Comparison of ENCODE assay signal across 8 cellular contexts in genomic region chr20:23142162-23143050, GRCh38. TPM values are rescaled to one million over a fixed set of nuclear protein-coding genes. Genes with fewer than 3 reads are reported as not detected.
DNase-seq lines count a peak whose midpoint lies in the region; ATAC-seq, FAIRE-seq and TF ChIP-seq lines count a peak whose summit lies in the region.

No MANE protein-coding gene starts in this region.

- TF ChIP-seq RAD21 in GM12878 (IDR thresholded peaks at IDR 0.05; ENCODE audit: insufficient read depth, low read depth, low read length) = no peak

- H3K9me3 ChIP-seq in GM12878 (replicated peaks; ENCODE audit: control insufficient read depth, insufficient read depth, low read length) = no peaks in the 10 kb centered on the region

- no peak overlapping the region for H3K4me3 ChIP-seq in GM12878

- RAD21 ChIA-PET in GM12878 (lab: Charles Lee; ENCODE audit: unreplicated experiment) = interaction anchor here (1.1 to 1.7 kb wide), 6 partner anchors 16 to 76 kb away, joined by 3 to 6 read pairs (median 4); no protein-coding TSS in a partner anchor

- SMC1A ChIA-PET in GM12878 (lab: Charles Lee; ENCODE audit: uncharacterized antibody, unreplicated experiment) = interaction anchor here (0.9 to 6.1 kb wide), 8 partner anchors 10 to 59 kb away, joined by 3 to 28 read pairs (median 5); no protein-coding TSS in a partner anchor

- no TSS peak for BruUV-seq in GM12878 (replicated peaks; lab: Mats Ljungman, UMichigan)

- H4K20me1 ChIP-seq in GM12878 (ENCODE audit: control insufficient read depth, insufficient read depth) = no peaks in the 10 kb centered on the region

- no peak overlapping the region for H3K9ac ChIP-seq in GM12878 (ENCODE audit: control insufficient read depth, insufficient read depth, low read length)

- intact Hi-C loops in GM12878 (cut with micrococcal nuclease; ENCODE audit: unreplicated experiment) (no loop called here), posterior vena cava (cut with DNase I) (loop anchor here in 1 of 2 donors (10.0 kb wide), 1 partner anchor 58 kb away; the partner anchor contains the start of gene CD93)

- DNase-seq in GM12878 (ENCODE audit: low read depth, low spot score) = peak; percentile 45
- peak; percentile 75 for DNase-seq in posterior vena cava (ENCODE audit: low spot score)
- DNase-seq in activated CD4-positive, alpha-beta T cell treated with anti-CD3 and anti-CD28 coated beads for 1 hour = no peak
- no peak for DNase-seq in middle frontal gyrus (ENCODE audit: extremely low spot score, low spot score)
- no peak for DNase-seq in AG20443 (ENCODE audit: low spot score)
- DNase-seq in NCI-H2227 treated with DMSO at 0.1 percent for 48 hours (lab: John Stamatoyannopoulos, UW) = no peak

- peak overlapping the region; percentile 34; the same call in 1 of the 2 replicates for H3K4me2 ChIP-seq in GM12878 (ENCODE audit: control insufficient read depth, insufficient read depth)

- POLR2A ChIA-PET in GM12878 (lab: Charles Lee) = interaction anchor here (0.6 to 2.1 kb wide), 3 partner anchors 17 to 51 kb away, joined by 3 to 7 read pairs (median 3); no protein-coding TSS in a partner anchor

- ATAC-seq in GM19463 (IDR thresholded peaks at IDR 0.05; ENCODE audit: unreplicated experiment) (peak; percentile 83), HG03521 (IDR thresholded peaks at IDR 0.05; ENCODE audit: unreplicated experiment) (peak; percentile 76), GM12878 (peak; percentile 87)

- CTCF ChIA-PET in GM12878 (lab: Yijun Ruan, JAX) = interaction anchor here (1.0 to 2.9 kb wide), 7 partner anchors 10 to 93 kb away, joined by 3 to 10 read pairs (median 3); no protein-coding TSS in a partner anchor

- no peak for TF ChIP-seq CTCF in GM12878 (IDR thresholded peaks at IDR 0.05 in 2 of 3, conservative IDR thresholded peaks at IDR 0.05 in 1 of 3; ENCODE audit: control insufficient read depth in 2 of 3, extremely low read depth in 1 of 3, insufficient read depth in 1 of 3, low read depth in 3 of 3, low read length in 3 of 3)

- TF ChIP-seq POLR2A in GM12878 (IDR thresholded peaks at IDR 0.05; ENCODE audit: low read depth, low read length) = no peak

- WGBS in GM12878 (ENCODE audit: insufficient coverage, insufficient replicate concordance, low lambda C conversion rate, missing lambda C conversion rate) = 43% methylated on average over 16 of the region's 16 CpGs

- no peaks in the 10 kb centered on the region for H3K36me3 ChIP-seq in GM12878 (ENCODE audit: control insufficient read depth in 2 of 2, insufficient read depth in 2 of 2, low read length in 1 of 2)

- H3K4me1 ChIP-seq in GM12878 (ENCODE audit: control insufficient read depth, insufficient read depth, low read length) = peaks cover 31% of the 10 kb centered on the region

- H3K79me2 ChIP-seq in GM12878 (ENCODE audit: control insufficient read depth, insufficient read depth, low read length) = no peaks in the 10 kb centered on the region

- TF ChIP-seq EP300 in GM12878 (IDR thresholded peaks at IDR 0.05; ENCODE audit: borderline replicate concordance in 1 of 2, control insufficient read depth in 1 of 2, low read depth in 2 of 2, low read length in 2 of 2) = peak in 1 of 2 experiments; percentile 33; a peak in 1 of 4 replicates

- no peak overlapping the region; the same call in 1 of the 2 replicates for H3K27ac ChIP-seq in GM12878 (ENCODE audit: control insufficient read depth, insufficient read depth)

- H2AFZ ChIP-seq in GM12878 (ENCODE audit: control insufficient read depth, low read depth, low read length) = no peak overlapping the region

- H3K27me3 ChIP-seq in GM12878 (replicated peaks in 1 of 2; ENCODE audit: control insufficient read depth in 2 of 2, insufficient read depth in 2 of 2, low read length in 1 of 2) = no peaks in the 10 kb centered on the region

- in situ Hi-C loops in GM12878 (cut with MboI) = no loop called here

- FAIRE-seq in GM12878 (lab: Jason Lieb, UNC) = peak; percentile 92

TF ChIP-seq in GM12878, 131 proteins besides CTCF, POLR2A, EP300 and RAD21 (continues in another document):
- no peak for TF ChIP-seq BCLAF1 (IDR thresholded peaks at IDR 0.05)
- TF ChIP-seq KLF5 (IDR thresholded peaks at IDR 0.05; ENCODE audit: partially characterized antibody) = no peak
- TF ChIP-seq NFYA (IDR thresholded peaks at IDR 0.05; ENCODE audit: borderline replicate concordance, low read depth, low read length) = no peak
- TF ChIP-seq NR2F1 (conservative IDR thresholded peaks at IDR 0.05) = peak; percentile 89
- TF ChIP-seq EED (IDR thresholded peaks at IDR 0.05; ENCODE audit: low read depth) = peak; percentile 92
- peak; percentile 74 for TF ChIP-seq BCL11A (IDR thresholded peaks at IDR 0.05; ENCODE audit: low read depth, low read length)
- TF ChIP-seq CEBPB (IDR thresholded peaks at IDR 0.05; ENCODE audit: borderline replicate concordance in 1 of 2, low read depth in 2 of 2, low read length in 2 of 2) = no peak
- TF ChIP-seq IKZF2 (IDR thresholded peaks at IDR 0.05) = peak; percentile 63 to 66; a peak in 3 of 4 replicates
- TF ChIP-seq IKZF1 (conservative IDR thresholded peaks at IDR 0.05) = peak; percentile 68
- TF ChIP-seq SIX5 (IDR thresholded peaks at IDR 0.05; ENCODE audit: low read depth, low read length, severe bottlenecking) = no peak
- TF ChIP-seq TCF7 (IDR thresholded peaks at IDR 0.05; ENCODE audit: borderline replicate concordance) = no peak
- no peak for TF ChIP-seq SIN3A (IDR thresholded peaks at IDR 0.05; ENCODE audit: low read depth, low read length)
- TF ChIP-seq, protein P1, sequence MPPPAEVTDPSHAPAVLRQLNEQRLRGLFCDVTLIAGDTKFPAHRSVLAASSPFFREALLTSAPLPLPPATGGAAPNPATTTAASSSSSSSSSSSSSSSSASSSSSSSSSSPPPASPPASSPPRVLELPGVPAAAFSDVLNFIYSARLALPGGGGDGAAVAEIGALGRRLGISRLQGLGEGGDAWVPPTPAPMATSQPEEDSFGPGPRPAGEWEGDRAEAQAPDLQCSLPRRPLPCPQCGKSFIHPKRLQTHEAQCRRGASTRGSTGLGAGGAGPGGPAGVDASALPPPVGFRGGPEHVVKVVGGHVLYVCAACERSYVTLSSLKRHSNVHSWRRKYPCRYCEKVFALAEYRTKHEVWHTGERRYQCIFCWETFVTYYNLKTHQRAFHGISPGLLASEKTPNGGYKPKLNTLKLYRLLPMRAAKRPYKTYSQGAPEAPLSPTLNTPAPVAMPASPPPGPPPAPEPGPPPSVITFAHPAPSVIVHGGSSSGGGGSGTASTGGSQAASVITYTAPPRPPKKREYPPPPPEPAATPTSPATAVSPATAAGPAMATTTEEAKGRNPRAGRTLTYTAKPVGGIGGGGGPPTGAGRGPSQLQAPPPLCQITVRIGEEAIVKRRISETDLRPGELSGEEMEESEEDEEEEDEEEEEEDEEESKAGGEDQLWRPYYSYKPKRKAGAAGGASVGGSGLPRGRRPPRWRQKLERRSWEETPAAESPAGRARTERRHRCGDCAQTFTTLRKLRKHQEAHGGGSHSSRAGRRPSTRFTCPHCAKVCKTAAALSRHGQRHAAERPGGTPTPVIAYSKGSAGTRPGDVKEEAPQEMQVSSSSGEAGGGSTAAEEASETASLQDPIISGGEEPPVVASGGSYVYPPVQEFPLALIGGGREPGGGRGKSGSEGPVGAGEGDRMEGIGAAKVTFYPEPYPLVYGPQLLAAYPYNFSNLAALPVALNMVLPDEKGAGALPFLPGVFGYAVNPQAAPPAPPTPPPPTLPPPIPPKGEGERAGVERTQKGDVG (CRISPR knock-in tag; IDR thresholded peaks at IDR 0.05) = no peak
- TF ChIP-seq NFIC (IDR thresholded peaks at IDR 0.05; ENCODE audit: low read depth, low read length) = peak; percentile 77; the same call in 1 of the 2 replicates
- no peak for TF ChIP-seq LARP7 (IDR thresholded peaks at IDR 0.05)
- TF ChIP-seq CREB1 (IDR thresholded peaks at IDR 0.05; ENCODE audit: low read depth) = peak; percentile 63
- TF ChIP-seq WRNIP1 (IDR thresholded peaks at IDR 0.05; ENCODE audit: borderline replicate concordance, low read depth, low read length) = no peak

RNA-seq across cellular contexts. Expression of gene CD93, which starts 56.3 kb away (rescaled TPM):
- total RNA-seq in GM12878 (2013; cell fraction: nucleolus; rRNA removed) = 1.5 and 1.8 TPM in 2 replicates
- total RNA-seq in GM12878 (2014; rRNA removed) (2.3 and 2.7 TPM in 2 replicates), GM12878 (2014; rRNA removed; fragmentation: Illumina TruSeq; extraction: Trizol) (1.3 TPM in 2 replicates), GM12878 (2021) (2.5 and 2.6 TPM in 2 replicates), posterior vena cava (10 to 100 TPM; 79.4 to 88.2 TPM)
- polyA plus RNA-seq in GM12878 (2011; ENCODE audit: low read depth) = 0.26 TPM
- polyA plus RNA-seq in GM12878 (2011; rRNA removed) (0.20 and 0.22 TPM in 2 replicates), GM12878 (2014; fragmentation: Illumina TruSeq; extraction: Trizol) (1.6 TPM in 2 replicates), GM12878 (2014; fragmentation: Nextera tagmentation; extraction: Ambion mirVana) (under 1 TPM; 0.35 to 0.55 TPM), GM12878 (2014; rRNA removed) (1.3 and 1.5 TPM in 2 replicates), GM12878 (2016; fragmentation: Nextera tagmentation; extraction: Ambion mirVana) (under 1 TPM; 0.27 to 0.30 TPM)
- 0.15 and 0.17 TPM in 2 replicates for polyA plus RNA-seq in GM12878 (2011; cell fraction: cytosol; rRNA removed)
- 0.18 and 0.30 TPM in 2 replicates for polyA plus RNA-seq in GM12878 (2011; cell fraction: nucleus; rRNA removed)
- polyA plus RNA-seq in GM12878 (2012) = 0.24 and 0.28 TPM in 2 replicates
- 0.26 and 0.29 TPM in 2 replicates for polyA minus RNA-seq in GM12878 (2011; rRNA and poly(A)+ RNA removed)
- 0.10 TPM in 1 of 2 replicates, not detected in the other for polyA minus RNA-seq in GM12878 (2011; cell fraction: cytosol; rRNA and poly(A)+ RNA removed)
- polyA minus RNA-seq in GM12878 (2011; cell fraction: nucleus; rRNA and poly(A)+ RNA removed) = 0.12 and 0.29 TPM in 2 replicates

Comparison
In these comparisons a context has a peak if more than half of its experiments do, and no peak if none do; other contexts are left out.
1. DNase-seq: peak in GM12878 (single experiment) and posterior vena cava (single experiment); none in activated CD4-positive, alpha-beta T cell treated with anti-CD3 and anti-CD28 coated beads for 1 hour (single experiment), middle frontal gyrus (single experiment), AG20443 (single experiment) and NCI-H2227 treated with DMSO at 0.1 percent for 48 hours (single experiment).
2. RNA of gene CD93, which starts 56.3 kb away (total RNA-seq): 79.4 to 88.2 TPM in posterior vena cava; 1.3 to 2.7 TPM in GM12878; every median in the first group is over 10 times any median in the second.
3. Peak in every context shown above with its lines, with median percentiles within 50 percentile points of each other: ATAC-seq.